2 cellular contexts compared by ENCODE assay signal in genomic region chr21:38948981-38949380, GRCh38.
TF ChIP-seq lines count a peak whose summit lies in the region.

No MANE protein-coding gene starts in this region.

TF ChIP-seq in IMR-90, 13 proteins besides CTCF, POLR2A, EP300 and RAD21:
- TF ChIP-seq ELK1 (IDR thresholded peaks at IDR 0.05; ENCODE audit: borderline replicate concordance, low read depth, low read length) (no peak), MAFK (IDR thresholded peaks at IDR 0.05; ENCODE audit: low read depth, low read length) (no peak), NFE2L2 (IDR thresholded peaks at IDR 0.05; ENCODE audit: low read depth, low read length) (no peak), MXI1 (IDR thresholded peaks at IDR 0.05; ENCODE audit: borderline replicate concordance, low read depth, low read length) (no peak), FOS (IDR thresholded peaks at IDR 0.05; ENCODE audit: low read depth, low read length) (no peak), RCOR1 (IDR thresholded peaks at IDR 0.05; ENCODE audit: insufficient replicate concordance, low read length) (no peak), BHLHE40 (IDR thresholded peaks at IDR 0.05; ENCODE audit: low read depth, low read length) (no peak), MAZ (IDR thresholded peaks at IDR 0.05; ENCODE audit: borderline replicate concordance, low read depth, low read length) (no peak)

TF ChIP-seq in H1, 55 proteins besides CTCF, POLR2A, EP300 and RAD21:
- TF ChIP-seq SRF (IDR thresholded peaks at IDR 0.05; ENCODE audit: low read depth, low read length) (no peak), NRF1 (IDR thresholded peaks at IDR 0.05; ENCODE audit: low read depth, low read length) (no peak), HDAC6 (IDR thresholded peaks at IDR 0.05; ENCODE audit: low read depth, low read length) (no peak), SIRT6 (IDR thresholded peaks at IDR 0.05; ENCODE audit: low read length) (no peak), SIN3A (conservative IDR thresholded peaks at IDR 0.05 in 1 of 2, IDR thresholded peaks at IDR 0.05 in 1 of 2; ENCODE audit: low read depth in 1 of 2, low read length in 2 of 2) (no peak), ASH2L (IDR thresholded peaks at IDR 0.05; ENCODE audit: low read length) (no peak), BCL11A (IDR thresholded peaks at IDR 0.05; ENCODE audit: low read depth in 2 of 2, low read length in 2 of 2) (no peak), TEAD4 (IDR thresholded peaks at IDR 0.05; ENCODE audit: low read depth, low read length) (no peak), POU5F1 (IDR thresholded peaks at IDR 0.05; ENCODE audit: low read depth, low read length) (no peak), SUZ12 (IDR thresholded peaks at IDR 0.05; ENCODE audit: low read length) (no peak), PHF8 (conservative IDR thresholded peaks at IDR 0.05; ENCODE audit: low read depth, low read length) (no peak)
